In the genomic region with DNA sequence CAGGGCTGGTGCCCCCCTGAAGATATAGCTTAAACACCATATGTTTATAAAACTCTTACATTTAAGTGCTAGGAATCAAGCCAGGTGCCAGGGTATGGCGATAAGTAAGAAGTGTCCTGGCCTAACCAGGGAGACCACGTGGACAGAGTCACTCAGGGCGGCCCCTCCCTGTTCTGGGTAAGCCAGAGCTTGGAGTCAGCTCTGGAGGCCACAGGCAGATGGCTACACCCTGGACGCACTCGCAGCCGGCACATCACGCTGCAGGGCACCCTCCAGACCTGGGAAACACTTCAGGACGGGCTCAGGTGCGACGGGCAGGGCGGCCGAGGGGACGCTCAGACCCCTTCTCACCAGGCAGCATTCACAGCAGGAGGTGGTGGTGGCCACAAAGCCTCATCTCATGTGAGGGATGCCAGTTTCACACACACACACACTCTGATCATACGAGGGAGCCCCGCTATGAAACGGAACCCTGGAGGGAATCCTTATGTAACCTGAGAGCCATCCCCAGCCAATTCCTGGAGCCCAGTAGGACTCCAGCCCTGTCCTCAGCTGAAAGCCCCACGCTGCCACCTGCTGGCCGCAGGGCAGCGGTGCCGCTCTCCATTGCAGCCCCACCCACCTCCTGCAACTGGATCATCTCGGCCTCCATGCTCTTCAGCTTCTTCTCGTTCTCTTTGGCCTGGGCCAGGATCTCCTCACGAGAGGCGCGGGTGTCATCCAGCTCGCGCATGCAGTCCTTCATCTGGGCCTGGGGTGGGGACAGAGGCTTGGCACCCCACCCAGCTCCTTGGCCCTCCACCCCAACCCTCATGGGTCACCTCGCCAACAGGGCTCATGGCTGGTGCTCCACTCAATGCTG, we compare ENCODE assay signal across 8 cellular contexts. TPM values are rescaled to one million over a fixed set of nuclear protein-coding genes. Genes with fewer than 3 reads are reported as not detected.
DNase-seq lines count a peak whose midpoint lies in the region; ATAC-seq and TF ChIP-seq lines count a peak whose summit lies in the region.

No MANE protein-coding gene starts in this region.

- H3K4me3 ChIP-seq in HUES64 (ENCODE audit: low read length) (no peak overlapping the region), fibroblast of villous mesenchyme (ENCODE audit: low read depth, low read length) (no peak overlapping the region), suprapubic skin (no peak overlapping the region)

- CTCF ChIA-PET in RWPE1 (lab: Yijun Ruan, JAX), result interaction anchor here (0.5 to 1.2 kb wide), 8 partner anchors 8 to 751 kb away, joined by 3 to 6 read pairs (median 4); a partner anchor contains a TSS

- WGBS in HUES64, result 75% methylated on average over 28 of the region's 28 CpGs
- 46% methylated on average over 20 of the region's 28 CpGs for WGBS in suprapubic skin

- no peak for ATAC-seq in GM21447 (IDR thresholded peaks at IDR 0.05; ENCODE audit: unreplicated experiment)

- no peaks in the 10 kb centered on the region for H3K4me1 ChIP-seq in HUES64 (ENCODE audit: insufficient read depth, low read length)
- H3K4me1 ChIP-seq in suprapubic skin, result peaks cover 23% of the 10 kb centered on the region

- TF ChIP-seq EP300 in suprapubic skin (IDR thresholded peaks at IDR 0.05), result no peak

- POLR2A ChIA-PET in RWPE1 (lab: Yijun Ruan, JAX; ENCODE audit: low non-redundant PET), result no interaction called here

- TF ChIP-seq CTCF in RWPE1 (conservative IDR thresholded peaks at IDR 0.05; ENCODE audit: low read depth) (peak; percentile 88), fibroblast of villous mesenchyme (IDR thresholded peaks at IDR 0.05; ENCODE audit: insufficient read depth, low read depth, low read length) (peak; percentile 91), suprapubic skin (IDR thresholded peaks at IDR 0.05) (peak; percentile 92 to 96)

- H3K27ac ChIP-seq in HUES64 (ENCODE audit: low read depth, low read length) (peak overlapping the region; percentile 33), RWPE1 (peak overlapping the region; percentile 37), suprapubic skin (peak overlapping the region; percentile 39)

- H3K27me3 ChIP-seq in HUES64 (ENCODE audit: insufficient read depth, low read length), result no peaks in the 10 kb centered on the region
- H3K27me3 ChIP-seq in suprapubic skin, result no peaks in the 10 kb centered on the region

- H3K36me3 ChIP-seq in HUES64 (ENCODE audit: insufficient read depth, low read length), result peaks cover 85% of the 10 kb centered on the region
- H3K36me3 ChIP-seq in suprapubic skin, result peaks cover 93% of the 10 kb centered on the region

- TF ChIP-seq POLR2A in suprapubic skin (IDR thresholded peaks at IDR 0.05), result peak in 1 of 2 donors; percentile 14

- DNase-seq in COLO829 (ENCODE audit: low spot score), result peak; percentile 86
- peak; percentile 57 for DNase-seq in RWPE1 (ENCODE audit: low spot score)
- DNase-seq in activated effector memory CD4-positive, alpha-beta T cell treated with anti-CD3 and anti-CD28 coated beads, Interleukin-2, amount 50 U/mL, for 16 hours, result peak; percentile 90
- peak; percentile 75 for DNase-seq in fibroblast of villous mesenchyme (ENCODE audit: low read depth)
- DNase-seq in nucleus accumbens (lab: John Stamatoyannopoulos, UW), result peak in 49 of 56 donors; percentile 7 to 84 (median 46)
- no peak for DNase-seq in suprapubic skin (ENCODE audit: low spot score in 2 of 2)

- H3K9ac ChIP-seq in HUES64 (ENCODE audit: low read depth, low read length), result no peak overlapping the region

- H3K9me3 ChIP-seq in HUES64 (ENCODE audit: insufficient read depth, low read depth, low read length) (no peaks in the 10 kb centered on the region), suprapubic skin (no peaks in the 10 kb centered on the region)

RNA-seq across cellular contexts. Expression of a gene that starts 33.4 kb away (rescaled TPM):
- not detected for polyA plus RNA-seq in HUES64 (2013, experiment 1 of 2)
- not detected for polyA plus RNA-seq in HUES64 (2013, experiment 2 of 2)
- total RNA-seq in fibroblast of villous mesenchyme (12.9 and 21.6 TPM in 2 replicates), suprapubic skin (1 to 10 TPM; 1.2 to 7.3 (median 3.0) TPM)

RNA-seq across cellular contexts. Expression of a gene that starts 47.0 kb away (rescaled TPM):
- 6.0 TPM for polyA plus RNA-seq in HUES64 (2013, experiment 1 of 2)
- 8.5 TPM for polyA plus RNA-seq in HUES64 (2013, experiment 2 of 2)
- total RNA-seq in fibroblast of villous mesenchyme, result 42.5 and 78.2 TPM in 2 replicates
- 10 to 100 TPM; 15.3 to 21.8 (median 17.1) TPM for total RNA-seq in suprapubic skin

Comparison
In these comparisons a context has a peak if more than half of its experiments do, and no peak if none do; other contexts are left out.
1. DNase-seq: peak in COLO829 (single experiment), RWPE1 (single experiment), activated effector memory CD4-positive, alpha-beta T cell treated with anti-CD3 and anti-CD28 coated beads, Interleukin-2, amount 50 U/mL, for 16 hours (single experiment), fibroblast of villous mesenchyme (single experiment) and nucleus accumbens (49 of 56); none in suprapubic skin (0 of 2).
2. Peak in every context shown above with its lines, with median percentiles within 50 percentile points of each other: H3K27ac ChIP-seq and CTCF ChIP-seq.